ENCODE assay signal across 8 cellular contexts in the genomic region with DNA sequence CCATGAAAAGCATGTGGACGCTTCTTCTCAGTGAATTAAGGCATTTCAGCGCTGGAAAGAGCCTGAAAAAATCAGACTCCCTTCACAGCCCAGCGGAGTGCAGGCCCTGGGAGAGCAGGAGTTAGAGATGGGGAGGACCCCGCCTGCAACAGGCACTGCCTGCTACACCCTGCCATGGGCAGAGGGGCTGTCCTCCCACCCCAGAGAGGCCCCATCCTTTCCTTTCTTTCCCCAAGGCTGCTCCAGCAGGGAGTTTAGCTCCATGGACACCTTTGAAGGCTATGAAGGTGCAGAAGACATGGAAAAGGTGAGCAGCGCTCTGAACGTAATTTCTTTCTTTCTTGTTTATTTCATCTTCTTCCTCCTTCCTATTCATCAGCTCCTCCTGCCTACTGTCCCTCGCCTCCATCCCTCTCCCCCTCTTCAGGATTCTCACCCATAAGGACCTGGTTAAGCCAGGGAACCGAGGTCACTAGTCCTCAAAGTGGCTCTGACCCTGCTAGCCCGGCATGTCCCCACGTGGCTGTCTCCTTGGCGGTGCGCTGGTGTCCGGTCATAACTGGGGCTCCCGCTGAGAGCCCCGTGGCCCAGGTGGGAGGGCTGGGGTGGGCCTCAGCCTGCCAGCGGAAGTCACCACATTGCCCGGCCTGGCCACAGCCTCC. TPM values are rescaled to one million over a fixed set of nuclear protein-coding genes. Genes with fewer than 3 reads are reported as not detected.
DNase-seq lines count a peak whose midpoint lies in the region; ATAC-seq and TF ChIP-seq lines count a peak whose summit lies in the region.

No MANE protein-coding gene starts in this region.

- H3K4me1 ChIP-seq in ACC112 (ENCODE audit: control insufficient read depth, insufficient read depth, low read length, unreplicated experiment), result peaks cover 43% of the 10 kb centered on the region
- H3K4me1 ChIP-seq in HUES64 (ENCODE audit: insufficient read depth, low read length), result peaks cover 23% of the 10 kb centered on the region
- H3K4me1 ChIP-seq in ascending aorta, result peaks cover 3 to 5% of the 10 kb centered on the region in 2 donors
- peaks cover 18 to 27% (median 23%) of the 10 kb centered on the region in 4 donors for H3K4me1 ChIP-seq in upper lobe of left lung

- TF ChIP-seq CTCF in ascending aorta (IDR thresholded peaks at IDR 0.05), result no peak
- no peak for TF ChIP-seq CTCF in upper lobe of left lung (IDR thresholded peaks at IDR 0.05)
- no peak for TF ChIP-seq CTCF in GM20000 (IDR thresholded peaks at IDR 0.05; ENCODE audit: extremely low read depth, missing control alignments)

- DNase-seq in ascending aorta (ENCODE audit: low spot score in 2 of 2) (peak in 1 of 2 donors; percentile 64), left kidney (ENCODE audit: low read depth, low spot score) (peak; percentile 23), upper lobe of left lung (peak in 1 of 2 donors; percentile 71), SHP77 (lab: John Stamatoyannopoulos, UW) (no peak), GM20000 (ENCODE audit: low spot score) (no peak)

- H3K9me3 ChIP-seq in HUES64 (ENCODE audit: insufficient read depth, low read depth, low read length) (no peaks in the 10 kb centered on the region), ascending aorta (no peaks in the 10 kb centered on the region), upper lobe of left lung (no peaks in the 10 kb centered on the region)

- TF ChIP-seq POLR2A in upper lobe of left lung (IDR thresholded peaks at IDR 0.05), result no peak

- no peak for TF ChIP-seq EP300 in upper lobe of left lung (IDR thresholded peaks at IDR 0.05)

- no peak overlapping the region for H3K27ac ChIP-seq in ACC112 (ENCODE audit: low read depth, low read length)
- no peak overlapping the region for H3K27ac ChIP-seq in HUES64 (ENCODE audit: low read depth, low read length)
- no peak overlapping the region for H3K27ac ChIP-seq in ascending aorta
- peak overlapping the region in 1 of 4 donors; percentile 72 for H3K27ac ChIP-seq in upper lobe of left lung

- 9% methylated on average over 17 of the region's 17 CpGs for WGBS in HUES64
- WGBS in upper lobe of left lung, 2 donors, result 11 to 25% methylated on average over 12 to 17 of the region's 17 CpGs

- H2AFZ ChIP-seq in ACC112 (ENCODE audit: low read length, unreplicated experiment), result no peak overlapping the region

- H3K4me3 ChIP-seq in ACC112 (ENCODE audit: low read depth, low read length) (peak overlapping the region; percentile 85), HUES64 (ENCODE audit: low read length) (peak overlapping the region; percentile 67), ascending aorta (peak overlapping the region; percentile 62 to 86), upper lobe of left lung (peak overlapping the region in 3 of 4 donors; percentile 62 to 88 (median 68))

- H3K36me3 ChIP-seq in ACC112 (ENCODE audit: insufficient read depth, low read length) (no peaks in the 10 kb centered on the region), HUES64 (ENCODE audit: insufficient read depth, low read length) (no peaks in the 10 kb centered on the region), ascending aorta (no peaks in the 10 kb centered on the region), upper lobe of left lung (no peaks in the 10 kb centered on the region)

- intact Hi-C loops in ascending aorta (cut with DNase I), result loop anchor here (2.0 kb wide), 1 partner anchor 20 kb away; the partner anchor contains the start of gene RFC4

- H3K79me2 ChIP-seq in ACC112 (ENCODE audit: control insufficient read depth, insufficient read depth, low read length, unreplicated experiment), result peaks cover 3% of the 10 kb centered on the region

- ATAC-seq in upper lobe of left lung (ENCODE audit: low FRiP score in 2 of 2) (peak in 1 of 2 donors; percentile 11), GM18858 (IDR thresholded peaks at IDR 0.05; ENCODE audit: unreplicated experiment) (no peak)

- H3K9ac ChIP-seq in HUES64 (ENCODE audit: low read depth, low read length), result no peak overlapping the region

- H3K27me3 ChIP-seq in ACC112 (ENCODE audit: insufficient read depth, low read length) (peaks cover 37% of the 10 kb centered on the region), HUES64 (ENCODE audit: insufficient read depth, low read length) (peaks cover 75% of the 10 kb centered on the region), ascending aorta (peaks cover 7% of the 10 kb centered on the region), upper lobe of left lung (peaks cover 0 to 36% (median 11%) of the 10 kb centered on the region in 4 donors)

RNA-seq across cellular contexts. Expression of gene ADIPOQ, which starts 16.1 kb away (rescaled TPM):
- not detected for polyA plus RNA-seq in HUES64 (2013, experiment 1 of 2)
- polyA plus RNA-seq in HUES64 (2013, experiment 2 of 2), result not detected
- total RNA-seq in ascending aorta (8.2 TPM), upper lobe of left lung (under 1 TPM in 1 of 6 donors, not detected in 5; 0.20 TPM)

RNA-seq across cellular contexts. Expression of gene RFC4, which starts 20.2 kb away (rescaled TPM):
- polyA plus RNA-seq in HUES64 (2013, experiment 1 of 2), result 113 TPM
- 112 TPM for polyA plus RNA-seq in HUES64 (2013, experiment 2 of 2)
- 23.8 TPM for total RNA-seq in ascending aorta
- total RNA-seq in upper lobe of left lung, result 10 to 100 TPM in 1 of 6 donors, 1 to 10 TPM in 5; 6.0 to 14.9 (median 8.7) TPM

RNA-seq across cellular contexts. Expression of gene EIF4A2, which starts 43.1 kb away (rescaled TPM):
- 366 TPM for polyA plus RNA-seq in HUES64 (2013, experiment 1 of 2)
- 489 TPM for polyA plus RNA-seq in HUES64 (2013, experiment 2 of 2)
- total RNA-seq in ascending aorta, result 260 TPM
- total RNA-seq in upper lobe of left lung, result 100 to 1,000 TPM; 215 to 409 (median 290) TPM
